In genomic region chr15:90325677-90326200, GRCh38 we compare ENCODE assay signal across 1 cellular context.
TF ChIP-seq lines count a peak whose summit lies in the region.

No MANE protein-coding gene starts in this region.

TF ChIP-seq in K562, 482 proteins besides CTCF, POLR2A, EP300 and RAD21 (continued from another document):
- no peak for TF ChIP-seq CHD4 (IDR thresholded peaks at IDR 0.05; ENCODE audit: insufficient read depth, insufficient replicate concordance, low read depth, low read length, poor library complexity, severe bottlenecking)
- TF ChIP-seq ZNF511 (CRISPR knock-in tag; IDR thresholded peaks at IDR 0.05): no peak
- no peak for TF ChIP-seq FUS (optimal IDR thresholded peaks at IDR 0.05; ENCODE audit: low read depth, low read length)
- no peak for TF ChIP-seq MBD1 (CRISPR knock-in tag; IDR thresholded peaks at IDR 0.05)
- TF ChIP-seq ILK (tag; IDR thresholded peaks at IDR 0.05; ENCODE audit: borderline replicate concordance, low read depth): no peak
- TF ChIP-seq U2AF2 (optimal IDR thresholded peaks at IDR 0.05; ENCODE audit: low read depth, low read length): no peak
